ENCODE assay signal across 11 cellular contexts in the genomic region with DNA sequence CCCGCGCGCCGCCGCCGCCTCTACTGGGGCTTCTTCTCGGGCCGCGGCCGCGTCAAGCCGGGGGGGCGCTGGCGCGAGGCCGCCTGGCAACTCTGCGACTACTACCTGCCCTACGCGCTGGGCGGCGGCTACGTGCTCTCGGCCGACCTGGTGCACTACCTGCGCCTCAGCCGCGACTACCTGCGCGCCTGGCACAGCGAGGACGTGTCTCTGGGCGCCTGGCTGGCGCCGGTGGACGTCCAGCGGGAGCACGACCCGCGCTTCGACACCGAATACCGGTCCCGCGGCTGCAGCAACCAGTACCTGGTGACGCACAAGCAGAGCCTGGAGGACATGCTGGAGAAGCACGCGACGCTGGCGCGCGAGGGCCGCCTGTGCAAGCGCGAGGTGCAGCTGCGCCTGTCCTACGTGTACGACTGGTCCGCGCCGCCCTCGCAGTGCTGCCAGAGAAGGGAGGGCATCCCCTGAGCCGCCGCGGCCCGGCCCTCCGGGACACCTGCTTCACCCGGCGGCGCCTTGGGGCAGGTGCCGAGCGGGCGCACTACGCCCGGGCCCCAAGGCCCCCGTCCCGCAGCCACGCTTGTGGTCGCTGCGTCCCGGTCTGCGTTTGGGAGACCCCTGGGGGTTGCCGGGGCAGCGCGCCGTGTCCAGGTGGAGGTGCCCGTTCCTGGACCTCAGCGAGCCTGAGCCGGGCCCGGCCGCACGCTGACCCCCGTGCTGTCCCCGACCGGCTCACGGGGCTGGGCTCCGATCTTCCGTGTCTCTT. TPM values are rescaled to one million over a fixed set of nuclear protein-coding genes. Genes with fewer than 3 reads are reported as not detected.
DNase-seq lines count a peak whose midpoint lies in the region; ATAC-seq, FAIRE-seq and TF ChIP-seq lines count a peak whose summit lies in the region.
"Had no signal": no experiment of that assay in that cellular context is flagged by ENCODE, and none has a peak within 500 bp of the region (broad histone marks: within the 10 kb centered on the region; RNA-seq: fewer than 3 reads in every experiment).

No MANE protein-coding gene starts in this region.

- H3K9me3 Mint-ChIP-seq in brain, result peaks cover 0 to 5% (median 0%) of the 10 kb centered on the region in 5 experiments
- H3K9me3 Mint-ChIP-seq in natural killer cell treated with Interleukin-12 subunit alpha and Interleukin-12 subunit beta and Interleukin-15 and Interleukin-18, amount 100 ng/mL, for 72 hours, result no peaks in the 10 kb centered on the region

- peak; percentile 33 for FAIRE-seq in HTR-8/SVneo (lab: Jason Lieb, UNC)

- POLR2A ChIA-PET in AG04449 (lab: Yijun Ruan, JAX), result no interaction called here

- CTCF ChIA-PET in AG04449 (lab: Yijun Ruan, JAX), result no interaction called here

- TF ChIP-seq CTCF in AG04449 (IDR thresholded peaks at IDR 0.05; ENCODE audit: insufficient read depth, low read length, missing control alignments) (no peak), brain (conservative IDR thresholded peaks at IDR 0.05) (no peak)

- peak overlapping the region; percentile 78 to 90 (median 83) for H3K4me3 Mint-ChIP-seq in brain
- H3K4me3 Mint-ChIP-seq in natural killer cell treated with Interleukin-12 subunit alpha and Interleukin-12 subunit beta and Interleukin-15 and Interleukin-18, amount 100 ng/mL, for 72 hours, result peak overlapping the region; percentile 79

- H3K4me1 Mint-ChIP-seq in brain, result peaks cover 36% of the 10 kb centered on the region
- peaks cover 22 to 24% of the 10 kb centered on the region in 2 donors for H3K4me1 Mint-ChIP-seq in natural killer cell treated with Interleukin-12 subunit alpha and Interleukin-12 subunit beta and Interleukin-15 and Interleukin-18, amount 100 ng/mL, for 72 hours (ENCODE audit: low read depth in 2 of 2)

- no peak for DNase-seq in AG04449 (ENCODE audit: low read depth, low spot score)
- DNase-seq in HTR-8/SVneo (ENCODE audit: insufficient read length, low spot score), result no peak
- no peak for DNase-seq in natural killer cell treated with Interleukin-12 subunit alpha and Interleukin-12 subunit beta and Interleukin-15 and Interleukin-18, amount 100 ng/mL, for 72 hours (ENCODE audit: low spot score)
- DNase-seq in OCI-M2 (lab: John Stamatoyannopoulos, UW; ENCODE audit: unreplicated experiment), result no peak
- DNase-seq in HPDE6-E6E7 (ENCODE audit: extremely low spot score), result no peak
- DNase-seq: activated CD4-positive, alpha-beta T cell treated with anti-CD3 and anti-CD28 coated beads for 1 hour; NCI-H1105 treated with DMSO at 0.1 percent for 48 hours had no signal

- no peaks in the 10 kb centered on the region for H3K27me3 Mint-ChIP-seq in brain
- no peaks in the 10 kb centered on the region for H3K27me3 Mint-ChIP-seq in natural killer cell treated with Interleukin-12 subunit alpha and Interleukin-12 subunit beta and Interleukin-15 and Interleukin-18, amount 100 ng/mL, for 72 hours

- H3K27ac Mint-ChIP-seq in brain, result peak overlapping the region; percentile 51 to 95 (median 87)
- H3K27ac Mint-ChIP-seq in natural killer cell treated with Interleukin-12 subunit alpha and Interleukin-12 subunit beta and Interleukin-15 and Interleukin-18, amount 100 ng/mL, for 72 hours, result peak overlapping the region; percentile 81 to 89

- ATAC-seq in natural killer cell treated with Interleukin-12 subunit alpha and Interleukin-12 subunit beta and Interleukin-15 and Interleukin-18, amount 100 ng/mL, for 72 hours, result no peak
- ATAC-seq in HG02678 (IDR thresholded peaks at IDR 0.05; ENCODE audit: unreplicated experiment) (no peak), HG02852 (IDR thresholded peaks at IDR 0.05; ENCODE audit: unreplicated experiment) (no peak)

- peaks cover 18% of the 10 kb centered on the region for H3K36me3 Mint-ChIP-seq in brain
- H3K36me3 Mint-ChIP-seq in natural killer cell treated with Interleukin-12 subunit alpha and Interleukin-12 subunit beta and Interleukin-15 and Interleukin-18, amount 100 ng/mL, for 72 hours, result peaks cover 18% of the 10 kb centered on the region

- H3K4me3 ChIP-seq in AG04449 (ENCODE audit: low read depth, low read length), result peak overlapping the region; percentile 51

RNA-seq across cellular contexts. Expression of gene B3GALT6, which starts 0.9 kb away (rescaled TPM):
- polyA plus RNA-seq in brain (ENCODE audit: insufficient read depth, low read depth, low replicate concordance), result 13.5 TPM
- total RNA-seq in natural killer cell treated with Interleukin-12 subunit alpha and Interleukin-12 subunit beta and Interleukin-15 and Interleukin-18, amount 100 ng/mL, for 72 hours, result 10 to 100 TPM; 23.8 to 28.1 TPM

RNA-seq across cellular contexts. Expression of gene SDF4, which starts 1.2 kb away (rescaled TPM):
- polyA plus RNA-seq in brain (ENCODE audit: insufficient read depth, low read depth, low replicate concordance), result 119 TPM
- total RNA-seq in natural killer cell treated with Interleukin-12 subunit alpha and Interleukin-12 subunit beta and Interleukin-15 and Interleukin-18, amount 100 ng/mL, for 72 hours, result 100 to 1,000 TPM; 243 to 251 TPM

RNA-seq across cellular contexts. Expression of gene C1QTNF12, which starts 13.5 kb away (rescaled TPM):
- polyA plus RNA-seq in brain (ENCODE audit: insufficient read depth, low read depth, low replicate concordance), result 1.4 TPM
- 1 to 10 TPM; 5.2 to 5.6 TPM for total RNA-seq in natural killer cell treated with Interleukin-12 subunit alpha and Interleukin-12 subunit beta and Interleukin-15 and Interleukin-18, amount 100 ng/mL, for 72 hours

RNA-seq across cellular contexts. Expression of gene TNFRSF4, which starts 19.0 kb away (rescaled TPM):
- polyA plus RNA-seq in brain (ENCODE audit: insufficient read depth, low read depth, low replicate concordance), result 1.2 TPM
- total RNA-seq in natural killer cell treated with Interleukin-12 subunit alpha and Interleukin-12 subunit beta and Interleukin-15 and Interleukin-18, amount 100 ng/mL, for 72 hours, result 100 to 1,000 TPM in 1 of 2 donors, 10 to 100 TPM in 1; 56.8 to 305 TPM

RNA-seq across cellular contexts. Expression of gene TNFRSF18, which starts 26.6 kb away (rescaled TPM):
- polyA plus RNA-seq in brain (ENCODE audit: insufficient read depth, low read depth, low replicate concordance), result 2.0 TPM
- 100 to 1,000 TPM; 295 to 591 TPM for total RNA-seq in natural killer cell treated with Interleukin-12 subunit alpha and Interleukin-12 subunit beta and Interleukin-15 and Interleukin-18, amount 100 ng/mL, for 72 hours
- total RNA-seq: endothelial cell of umbilical vein had no signal
- polyA plus RNA-seq: endothelial cell of umbilical vein had no signal
